ENCODE assay signal across 14 cellular contexts in genomic region chr12:117080707-117081141, GRCh38. TPM values are rescaled to one million over a fixed set of nuclear protein-coding genes. Genes with fewer than 3 reads are reported as not detected.
"Had no signal": no experiment of that assay in that cellular context is flagged by ENCODE, and none has a peak within 500 bp of the region (broad histone marks: within the 10 kb centered on the region; RNA-seq: fewer than 3 reads in every experiment).

No MANE protein-coding gene starts in this region.

- H3K27ac ChIP-seq: colonic mucosa, transverse colon, VCaP had no signal

- DNase-seq: activated CD4-positive, alpha-beta T cell treated with anti-CD3 and anti-CD28 coated beads for 36 hours; activated naive CD4-positive, alpha-beta T cell treated with Interleukin-2 at 50 U/mL for 16 hours; colonic mucosa; midbrain; right cardiac atrium; stimulated activated naive CD4-positive, alpha-beta T cell; substantia nigra; transverse colon had no signal

- H3K36me3 ChIP-seq: colonic mucosa, transverse colon had no signal

- H3K9me3 ChIP-seq: colonic mucosa, transverse colon had no signal

- H3K4me1 ChIP-seq: colonic mucosa, transverse colon had no signal

- H3K4me3 Mint-ChIP-seq: activated CD4-positive, alpha-beta T cell treated with anti-CD3 and anti-CD28 coated beads for 36 hours; activated T-helper 1 cell treated with anti-CD3 and anti-CD28 coated beads, Interleukin-12 subunit alpha, Interleukin-12 subunit beta, Interleukin-2, Interleukin-4 antibody, amounts not matched to agents 30 ng/mL and 10 ng/mL and 1 ng/mL, durations not matched to agents 14 hours and 24 hours and 36 hours had no signal

- H3K27me3 Mint-ChIP-seq: activated CD4-positive, alpha-beta T cell treated with anti-CD3 and anti-CD28 coated beads for 36 hours had no signal

- H3K4me3 ChIP-seq: colonic mucosa, lung, transverse colon had no signal

- H3K27ac Mint-ChIP-seq: activated CD4-positive, alpha-beta T cell treated with anti-CD3 and anti-CD28 coated beads for 36 hours; activated T-helper 1 cell treated with anti-CD3 and anti-CD28 coated beads, Interleukin-12 subunit alpha, Interleukin-12 subunit beta, Interleukin-2, Interleukin-4 antibody, amounts not matched to agents 30 ng/mL and 10 ng/mL and 1 ng/mL, durations not matched to agents 14 hours and 24 hours and 36 hours had no signal

- H3K9me3 Mint-ChIP-seq: activated T-helper 1 cell treated with anti-CD3 and anti-CD28 coated beads, Interleukin-12 subunit alpha, Interleukin-12 subunit beta, Interleukin-2, Interleukin-4 antibody, amounts not matched to agents 30 ng/mL and 10 ng/mL and 1 ng/mL, durations not matched to agents 14 hours and 24 hours and 36 hours had no signal

- FAIRE-seq: endothelial cell of umbilical vein, frontal cortex had no signal

- H3K27me3 ChIP-seq: colonic mucosa, transverse colon had no signal

- ATAC-seq: activated CD4-positive, alpha-beta T cell treated with anti-CD3 and anti-CD28 coated beads for 36 hours; right cardiac atrium had no signal

RNA-seq across cellular contexts. Expression of gene TESC, which starts 18.5 kb away (rescaled TPM):
- total RNA-seq: fibroblast of lung had no signal
- polyA plus RNA-seq: fibroblast of lung had no signal
